1 cellular context compared by ENCODE assay signal in the genomic region with DNA sequence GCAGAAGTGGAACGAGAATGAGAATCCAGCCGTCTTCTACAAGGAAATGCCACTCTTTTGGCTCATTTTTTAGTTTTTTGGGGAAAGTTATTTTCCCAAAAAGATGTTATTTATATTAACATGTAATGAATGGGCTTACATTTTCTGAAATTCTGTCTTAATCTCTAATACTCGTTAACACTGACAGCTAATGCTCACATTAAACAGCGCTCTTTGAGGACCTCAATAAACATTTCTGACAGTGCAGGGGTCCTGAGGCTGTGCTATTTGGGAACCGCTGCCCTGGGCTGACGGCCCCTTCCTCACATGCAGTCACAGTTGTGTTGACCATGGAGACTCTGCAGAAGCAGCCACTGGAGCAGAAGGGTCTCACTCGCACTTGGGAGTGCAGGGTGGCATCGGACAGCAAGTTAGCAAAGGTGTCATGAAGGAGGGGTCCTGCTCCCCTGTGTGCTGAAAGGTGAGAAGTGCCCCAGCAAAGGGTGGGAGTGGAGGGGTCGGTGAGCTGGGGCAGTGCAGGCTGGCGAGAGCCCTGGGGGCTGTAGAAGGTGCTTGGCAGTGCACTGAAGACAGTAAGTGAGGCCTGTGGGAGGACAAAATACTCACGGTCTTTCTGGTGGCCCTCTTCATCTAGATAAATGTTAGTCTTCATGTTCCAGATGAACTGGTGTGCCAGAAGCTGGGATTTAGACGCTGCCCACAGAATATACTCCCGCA.
TF ChIP-seq lines count a peak whose summit lies in the region.

No MANE protein-coding gene starts in this region.

TF ChIP-seq in K562, 482 proteins besides CTCF, POLR2A, EP300 and RAD21 (continues in another document):
- TF ChIP-seq SIX5 (IDR thresholded peaks at IDR 0.05; ENCODE audit: borderline replicate concordance in 1 of 2, insufficient read depth in 1 of 2, low read depth in 1 of 2, low read length in 2 of 2) (no peak), MTA2 (IDR thresholded peaks at IDR 0.05; ENCODE audit: low read depth) (no peak), TAF15 (IDR thresholded peaks at IDR 0.05; ENCODE audit: low read depth, low read length) (0 out of 2 replicates have a peak, but pooled peaks have one; percentile 73), ELF2 (CRISPR knock-in tag; IDR thresholded peaks at IDR 0.05) (no peak), SUPT5H (IDR thresholded peaks at IDR 0.05) (0 out of 2 replicates have a peak, but pooled peaks have one; percentile 27), CHD1 (IDR thresholded peaks at IDR 0.05; ENCODE audit: low read length) (peak; percentile 57), MCM2 (IDR thresholded peaks at IDR 0.05; ENCODE audit: low read depth) (no peak), PRPF4 (IDR thresholded peaks at IDR 0.05; ENCODE audit: insufficient read depth, low read depth, low read length, poor library complexity, severe bottlenecking) (no peak), ETV5 (CRISPR knock-in tag; IDR thresholded peaks at IDR 0.05; ENCODE audit: low read depth) (0 out of 2 replicates have a peak, but pooled peaks have one; percentile 3), POLR3A (IDR thresholded peaks at IDR 0.05; ENCODE audit: borderline replicate concordance, extremely low read depth, insufficient read depth, insufficient read length) (no peak), ILF3 (IDR thresholded peaks at IDR 0.05; ENCODE audit: borderline replicate concordance) (no peak), ZBTB17 (CRISPR knock-in tag; IDR thresholded peaks at IDR 0.05) (no peak), ZEB2 (IDR thresholded peaks at IDR 0.05) (no peak), PTRF (tag; IDR thresholded peaks at IDR 0.05) (no peak), ZNF224 (CRISPR knock-in tag; IDR thresholded peaks at IDR 0.05) (no peak), KAT7 (CRISPR knock-in tag; IDR thresholded peaks at IDR 0.05; ENCODE audit: borderline replicate concordance) (no peak), CTBP1 (IDR thresholded peaks at IDR 0.05; ENCODE audit: borderline replicate concordance) (no peak), ZNF707 (CRISPR knock-in tag; conservative IDR thresholded peaks at IDR 0.05) (no peak), U2AF1 (optimal IDR thresholded peaks at IDR 0.05; ENCODE audit: low read depth, low read length) (no peak), RBM34 (IDR thresholded peaks at IDR 0.05; ENCODE audit: borderline replicate concordance, insufficient read depth, low read length) (no peak), GATAD2B (IDR thresholded peaks at IDR 0.05; ENCODE audit: borderline replicate concordance) (no peak), KDM1A (IDR thresholded peaks at IDR 0.05) (no peak), POLR2AphosphoS2 (IDR thresholded peaks at IDR 0.05; ENCODE audit: low read length) (peak; percentile 79; the same call in 1 of the 2 replicates), ZSCAN32 (CRISPR knock-in tag; IDR thresholded peaks at IDR 0.05) (no peak), ZBED1 (IDR thresholded peaks at IDR 0.05) (no peak), ZFP1 (CRISPR knock-in tag; IDR thresholded peaks at IDR 0.05) (no peak), ZNF174 (CRISPR knock-in tag; IDR thresholded peaks at IDR 0.05) (no peak), SLC30A9 (CRISPR knock-in tag; IDR thresholded peaks at IDR 0.05) (no peak), MBD2 (IDR thresholded peaks at IDR 0.05; ENCODE audit: borderline replicate concordance, low read depth) (no peak), TSC22D4 (tag; IDR thresholded peaks at IDR 0.05) (no peak), ZNF217 (CRISPR knock-in tag; IDR thresholded peaks at IDR 0.05) (no peak), MECOM (CRISPR knock-in tag; IDR thresholded peaks at IDR 0.05) (no peak), CBX2 (IDR thresholded peaks at IDR 0.05; ENCODE audit: insufficient read depth, low read length, poor library complexity, severe bottlenecking) (no peak), ELF1 (tag; IDR thresholded peaks at IDR 0.05) (no peak), SMAD1 (IDR thresholded peaks at IDR 0.05; ENCODE audit: low read depth, low read length, partially characterized antibody) (no peak), ETV6 (IDR thresholded peaks at IDR 0.05; ENCODE audit: borderline replicate concordance in 1 of 2, low read depth in 2 of 2, low read length in 1 of 2) (no peak), ETV6 (CRISPR knock-in tag; IDR thresholded peaks at IDR 0.05; ENCODE audit: borderline replicate concordance) (no peak), CREM (IDR thresholded peaks at IDR 0.05; ENCODE audit: low read depth) (no peak), TFAM (CRISPR knock-in tag; conservative IDR thresholded peaks at IDR 0.05) (no peak), ZNF263 (CRISPR knock-in tag; IDR thresholded peaks at IDR 0.05; ENCODE audit: borderline replicate concordance) (peak; percentile 33; the same call in 1 of the 2 replicates), NR2F6 (CRISPR knock-in tag; IDR thresholded peaks at IDR 0.05) (no peak), POLR2G (IDR thresholded peaks at IDR 0.05; ENCODE audit: low read depth, low read length) (no peak), CHCHD3 (CRISPR knock-in tag; IDR thresholded peaks at IDR 0.05) (no peak), ZNF354B (CRISPR knock-in tag; IDR thresholded peaks at IDR 0.05) (no peak), SAFB (IDR thresholded peaks at IDR 0.05; ENCODE audit: borderline replicate concordance, low read depth, low read length) (no peak), TEAD4 (IDR thresholded peaks at IDR 0.05; ENCODE audit: low read length) (no peak), TEAD4 (CRISPR knock-in tag; IDR thresholded peaks at IDR 0.05; ENCODE audit: borderline replicate concordance) (no peak), ARID2 (IDR thresholded peaks at IDR 0.05) (no peak), BRD4 (IDR thresholded peaks at IDR 0.05) (no peak), NCOA4 (IDR thresholded peaks at IDR 0.05; ENCODE audit: partially characterized antibody) (no peak)
- TF ChIP-seq, protein P1, sequence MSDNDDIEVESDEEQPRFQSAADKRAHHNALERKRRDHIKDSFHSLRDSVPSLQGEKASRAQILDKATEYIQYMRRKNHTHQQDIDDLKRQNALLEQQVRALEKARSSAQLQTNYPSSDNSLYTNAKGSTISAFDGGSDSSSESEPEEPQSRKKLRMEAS (CRISPR knock-in tag; IDR thresholded peaks at IDR 0.05) = no peak
- TF ChIP-seq, protein P2, sequence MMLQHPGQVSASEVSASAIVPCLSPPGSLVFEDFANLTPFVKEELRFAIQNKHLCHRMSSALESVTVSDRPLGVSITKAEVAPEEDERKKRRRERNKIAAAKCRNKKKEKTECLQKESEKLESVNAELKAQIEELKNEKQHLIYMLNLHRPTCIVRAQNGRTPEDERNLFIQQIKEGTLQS (IDR thresholded peaks at IDR 0.05) = no peak
- TF ChIP-seq, protein P2 (CRISPR knock-in tag; conservative IDR thresholded peaks at IDR 0.05) = 0 out of 2 replicates have a peak, but pooled peaks have one; percentile 23
- TF ChIP-seq, protein P3, sequence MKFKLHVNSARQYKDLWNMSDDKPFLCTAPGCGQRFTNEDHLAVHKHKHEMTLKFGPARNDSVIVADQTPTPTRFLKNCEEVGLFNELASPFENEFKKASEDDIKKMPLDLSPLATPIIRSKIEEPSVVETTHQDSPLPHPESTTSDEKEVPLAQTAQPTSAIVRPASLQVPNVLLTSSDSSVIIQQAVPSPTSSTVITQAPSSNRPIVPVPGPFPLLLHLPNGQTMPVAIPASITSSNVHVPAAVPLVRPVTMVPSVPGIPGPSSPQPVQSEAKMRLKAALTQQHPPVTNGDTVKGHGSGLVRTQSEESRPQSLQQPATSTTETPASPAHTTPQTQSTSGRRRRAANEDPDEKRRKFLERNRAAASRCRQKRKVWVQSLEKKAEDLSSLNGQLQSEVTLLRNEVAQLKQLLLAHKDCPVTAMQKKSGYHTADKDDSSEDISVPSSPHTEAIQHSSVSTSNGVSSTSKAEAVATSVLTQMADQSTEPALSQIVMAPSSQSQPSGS (CRISPR knock-in tag; IDR thresholded peaks at IDR 0.05) = no peak
- TF ChIP-seq, protein P4, sequence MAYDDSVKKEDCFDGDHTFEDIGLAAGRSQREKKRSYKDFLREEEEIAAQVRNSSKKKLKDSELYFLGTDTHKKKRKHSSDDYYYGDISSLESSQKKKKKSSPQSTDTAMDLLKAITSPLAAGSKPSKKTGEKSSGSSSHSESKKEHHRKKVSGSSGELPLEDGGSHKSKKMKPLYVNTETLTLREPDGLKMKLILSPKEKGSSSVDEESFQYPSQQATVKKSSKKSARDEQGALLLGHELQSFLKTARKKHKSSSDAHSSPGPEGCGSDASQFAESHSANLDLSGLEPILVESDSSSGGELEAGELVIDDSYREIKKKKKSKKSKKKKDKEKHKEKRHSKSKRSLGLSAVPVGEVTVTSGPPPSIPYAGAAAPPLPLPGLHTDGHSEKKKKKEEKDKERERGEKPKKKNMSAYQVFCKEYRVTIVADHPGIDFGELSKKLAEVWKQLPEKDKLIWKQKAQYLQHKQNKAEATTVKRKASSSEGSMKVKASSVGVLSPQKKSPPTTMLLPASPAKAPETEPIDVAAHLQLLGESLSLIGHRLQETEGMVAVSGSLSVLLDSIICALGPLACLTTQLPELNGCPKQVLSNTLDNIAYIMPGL (CRISPR knock-in tag; IDR thresholded peaks at IDR 0.05) = 0 out of 2 replicates have a peak, but pooled peaks have one; percentile 59
- TF ChIP-seq, protein P5, sequence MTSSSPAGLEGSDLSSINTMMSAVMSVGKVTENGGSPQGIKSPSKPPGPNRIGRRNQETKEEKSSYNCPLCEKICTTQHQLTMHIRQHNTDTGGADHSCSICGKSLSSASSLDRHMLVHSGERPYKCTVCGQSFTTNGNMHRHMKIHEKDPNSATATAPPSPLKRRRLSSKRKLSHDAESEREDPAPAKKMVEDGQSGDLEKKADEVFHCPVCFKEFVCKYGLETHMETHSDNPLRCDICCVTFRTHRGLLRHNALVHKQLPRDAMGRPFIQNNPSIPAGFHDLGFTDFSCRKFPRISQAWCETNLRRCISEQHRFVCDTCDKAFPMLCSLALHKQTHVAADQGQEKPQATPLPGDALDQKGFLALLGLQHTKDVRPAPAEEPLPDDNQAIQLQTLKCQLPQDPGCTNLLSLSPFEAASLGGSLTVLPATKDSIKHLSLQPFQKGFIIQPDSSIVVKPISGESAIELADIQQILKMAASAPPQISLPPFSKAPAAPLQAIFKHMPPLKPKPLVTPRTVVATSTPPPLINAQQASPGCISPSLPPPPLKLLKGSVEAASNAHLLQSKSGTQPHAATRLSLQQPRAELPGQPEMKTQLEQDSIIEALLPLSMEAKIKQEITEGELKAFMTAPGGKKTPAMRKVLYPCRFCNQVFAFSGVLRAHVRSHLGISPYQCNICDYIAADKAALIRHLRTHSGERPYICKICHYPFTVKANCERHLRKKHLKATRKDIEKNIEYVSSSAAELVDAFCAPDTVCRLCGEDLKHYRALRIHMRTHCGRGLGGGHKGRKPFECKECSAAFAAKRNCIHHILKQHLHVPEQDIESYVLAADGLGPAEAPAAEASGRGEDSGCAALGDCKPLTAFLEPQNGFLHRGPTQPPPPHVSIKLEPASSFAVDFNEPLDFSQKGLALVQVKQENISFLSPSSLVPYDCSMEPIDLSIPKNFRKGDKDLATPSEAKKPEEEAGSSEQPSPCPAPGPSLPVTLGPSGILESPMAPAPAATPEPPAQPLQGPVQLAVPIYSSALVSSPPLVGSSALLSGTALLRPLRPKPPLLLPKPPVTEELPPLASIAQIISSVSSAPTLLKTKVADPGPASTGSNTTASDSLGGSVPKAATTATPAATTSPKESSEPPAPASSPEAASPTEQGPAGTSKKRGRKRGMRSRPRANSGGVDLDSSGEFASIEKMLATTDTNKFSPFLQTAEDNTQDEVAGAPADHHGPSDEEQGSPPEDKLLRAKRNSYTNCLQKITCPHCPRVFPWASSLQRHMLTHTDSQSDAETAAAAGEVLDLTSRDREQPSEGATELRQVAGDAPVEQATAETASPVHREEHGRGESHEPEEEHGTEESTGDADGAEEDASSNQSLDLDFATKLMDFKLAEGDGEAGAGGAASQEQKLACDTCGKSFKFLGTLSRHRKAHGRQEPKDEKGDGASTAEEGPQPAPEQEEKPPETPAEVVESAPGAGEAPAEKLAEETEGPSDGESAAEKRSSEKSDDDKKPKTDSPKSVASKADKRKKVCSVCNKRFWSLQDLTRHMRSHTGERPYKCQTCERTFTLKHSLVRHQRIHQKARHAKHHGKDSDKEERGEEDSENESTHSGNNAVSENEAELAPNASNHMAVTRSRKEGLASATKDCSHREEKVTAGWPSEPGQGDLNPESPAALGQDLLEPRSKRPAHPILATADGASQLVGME (CRISPR knock-in tag; IDR thresholded peaks at IDR 0.05) = 0 out of 2 replicates have a peak, but pooled peaks have one; percentile 38
- TF ChIP-seq, protein P6, sequence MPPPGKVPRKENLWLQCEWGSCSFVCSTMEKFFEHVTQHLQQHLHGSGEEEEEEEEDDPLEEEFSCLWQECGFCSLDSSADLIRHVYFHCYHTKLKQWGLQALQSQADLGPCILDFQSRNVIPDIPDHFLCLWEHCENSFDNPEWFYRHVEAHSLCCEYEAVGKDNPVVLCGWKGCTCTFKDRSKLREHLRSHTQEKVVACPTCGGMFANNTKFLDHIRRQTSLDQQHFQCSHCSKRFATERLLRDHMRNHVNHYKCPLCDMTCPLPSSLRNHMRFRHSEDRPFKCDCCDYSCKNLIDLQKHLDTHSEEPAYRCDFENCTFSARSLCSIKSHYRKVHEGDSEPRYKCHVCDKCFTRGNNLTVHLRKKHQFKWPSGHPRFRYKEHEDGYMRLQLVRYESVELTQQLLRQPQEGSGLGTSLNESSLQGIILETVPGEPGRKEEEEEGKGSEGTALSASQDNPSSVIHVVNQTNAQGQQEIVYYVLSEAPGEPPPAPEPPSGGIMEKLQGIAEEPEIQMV (tag; conservative IDR thresholded peaks at IDR 0.05; ENCODE audit: low read depth) = no peak
- TF ChIP-seq, protein P7, sequence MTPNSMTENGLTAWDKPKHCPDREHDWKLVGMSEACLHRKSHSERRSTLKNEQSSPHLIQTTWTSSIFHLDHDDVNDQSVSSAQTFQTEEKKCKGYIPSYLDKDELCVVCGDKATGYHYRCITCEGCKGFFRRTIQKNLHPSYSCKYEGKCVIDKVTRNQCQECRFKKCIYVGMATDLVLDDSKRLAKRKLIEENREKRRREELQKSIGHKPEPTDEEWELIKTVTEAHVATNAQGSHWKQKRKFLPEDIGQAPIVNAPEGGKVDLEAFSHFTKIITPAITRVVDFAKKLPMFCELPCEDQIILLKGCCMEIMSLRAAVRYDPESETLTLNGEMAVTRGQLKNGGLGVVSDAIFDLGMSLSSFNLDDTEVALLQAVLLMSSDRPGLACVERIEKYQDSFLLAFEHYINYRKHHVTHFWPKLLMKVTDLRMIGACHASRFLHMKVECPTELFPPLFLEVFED (CRISPR knock-in tag; conservative IDR thresholded peaks at IDR 0.05) = no peak
